ENCODE assay signal across 9 cellular contexts in the genomic region with DNA sequence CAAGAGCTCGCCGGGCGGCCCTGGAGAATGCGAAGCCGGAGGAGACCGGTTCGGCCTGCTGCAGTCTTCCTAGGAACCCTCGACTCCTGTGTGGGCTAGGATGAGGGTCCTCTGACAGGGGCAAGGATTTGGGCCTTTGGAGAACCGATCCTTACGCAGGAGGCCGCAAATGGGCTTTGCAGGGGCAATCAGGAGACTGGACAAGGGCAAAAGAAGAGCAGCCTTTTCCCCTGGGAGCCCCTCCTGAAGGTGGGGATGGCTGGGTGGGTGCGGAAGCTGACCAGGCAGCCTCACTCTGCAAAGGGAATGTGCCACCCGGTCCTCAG.
DNase-seq lines count a peak whose midpoint lies in the region; ATAC-seq, FAIRE-seq and TF ChIP-seq lines count a peak whose summit lies in the region.
"Had no signal": no experiment of that assay in that cellular context is flagged by ENCODE, and none has a peak within 500 bp of the region (broad histone marks: within the 10 kb centered on the region; RNA-seq: fewer than 3 reads in every experiment).

No MANE protein-coding gene starts in this region.

- H3K79me2 ChIP-seq in endothelial cell of umbilical vein (ENCODE audit: control insufficient read depth, insufficient read depth, low read length) (peaks cover 52% of the 10 kb centered on the region), neural cell (replicated peaks; ENCODE audit: insufficient read depth, low read length) (peaks cover 88% of the 10 kb centered on the region)

- peak; percentile 25 for TF ChIP-seq RAD21 in neural cell (conservative IDR thresholded peaks at IDR 0.05)

- TF ChIP-seq CTCF in right atrium auricular region (IDR thresholded peaks at IDR 0.05), result no peak
- no peak for TF ChIP-seq CTCF in endothelial cell of umbilical vein (IDR thresholded peaks at IDR 0.05; ENCODE audit: extremely low read depth in 1 of 2, insufficient read depth in 1 of 2, low read depth in 1 of 2, low read length in 2 of 2)
- TF ChIP-seq CTCF in neural cell (IDR thresholded peaks at IDR 0.05; ENCODE audit: poor library complexity, severe bottlenecking), result no peak

- H3F3A ChIP-seq in neural cell (ENCODE audit: insufficient read depth, low read length, poor library complexity, severe bottlenecking), result no peaks in the 10 kb centered on the region

- no peak for TF ChIP-seq POLR2A in endothelial cell of umbilical vein (IDR thresholded peaks at IDR 0.05; ENCODE audit: low read depth, low read length)

- H4K20me1 ChIP-seq in endothelial cell of umbilical vein (replicated peaks; ENCODE audit: control insufficient read depth, extremely low read depth, insufficient read depth, low read length) (no peaks in the 10 kb centered on the region), neural cell (ENCODE audit: insufficient read depth) (peaks cover 32% of the 10 kb centered on the region)

- H3K4me2 ChIP-seq in endothelial cell of umbilical vein (ENCODE audit: insufficient read depth, low read length), result peak overlapping the region; percentile 70
- peak overlapping the region; percentile 79 for H3K4me2 ChIP-seq in neural cell (ENCODE audit: low read length)

- FAIRE-seq in endothelial cell of umbilical vein (lab: Jason Lieb, UNC), result no peak

- H3K9me1 ChIP-seq in endothelial cell of umbilical vein (replicated peaks; ENCODE audit: control insufficient read depth, extremely low read depth, insufficient read depth, low read length), result no peaks in the 10 kb centered on the region

- DNase-seq in right atrium auricular region (ENCODE audit: low spot score) (no peak), left cardiac atrium (no peak), endothelial cell of umbilical vein (ENCODE audit: low read depth, low spot score) (no peak), aorta (no peak), medulla oblongata (ENCODE audit: extremely low spot score) (no peak)

- H3K4me1 ChIP-seq in right atrium auricular region, result peaks cover 0 to 65% of the 10 kb centered on the region in 2 donors
- H3K4me1 ChIP-seq in endothelial cell of umbilical vein (ENCODE audit: control insufficient read depth, extremely low read depth, insufficient read depth, low read length), result peaks cover 30% of the 10 kb centered on the region
- peaks cover 0 to 4% of the 10 kb centered on the region in 2 donors for H3K4me1 ChIP-seq in aorta (ENCODE audit: control insufficient read depth in 1 of 2, insufficient read depth in 2 of 2, low read length in 2 of 2)

- POLR2A ChIA-PET in endothelial cell of umbilical vein (lab: Charles Lee), result interaction anchor here (1.7 kb wide), 1 partner anchor 14 kb away, joined by 6 read pairs; no protein-coding TSS in a partner anchor

- TF ChIP-seq EP300 in neural cell (conservative IDR thresholded peaks at IDR 0.05; ENCODE audit: poor library complexity, severe bottlenecking), result no peak

- CTCF ChIA-PET in endothelial cell of umbilical vein (lab: Charles Lee), result interaction anchor here (0.7 to 5.2 kb wide), 16 partner anchors 12 to 215 kb away, joined by 3 to 42 read pairs (median 4); no protein-coding TSS in a partner anchor

- dilution Hi-C loops in endothelial cell of umbilical vein (cut with MboI; ENCODE audit: extremely low pct_ligation_motif_present, low sequenced_read_pairs), result no loop called here

- 18 to 19% methylated on average over 13 of the region's 13 CpGs for WGBS in aorta, 2 donors

- H3K27ac ChIP-seq in right atrium auricular region, result peak overlapping the region; percentile 48 to 68
- H3K27ac ChIP-seq in endothelial cell of umbilical vein (ENCODE audit: insufficient read depth, low read depth, low read length), result no peak overlapping the region
- H3K27ac ChIP-seq in neural cell (ENCODE audit: low read length), result peak overlapping the region; percentile 99
- H3K27ac ChIP-seq in aorta (ENCODE audit: low read depth in 1 of 2, low read length in 2 of 2), result no peak overlapping the region
- H3K27ac ChIP-seq: C4-2B had no signal

- intact Hi-C loops in left cardiac atrium (cut with DNase I), result no loop called here
- intact Hi-C loops in endothelial cell of umbilical vein (cut with micrococcal nuclease), result loop anchor here (1.0 kb wide), 1 partner anchor 91 kb away; no protein-coding TSS in a partner anchor
- intact Hi-C loops in aorta (cut with DNase I), result loop anchor here in 1 of 2 donors (5.0 kb wide), 1 partner anchor 47 kb away; no protein-coding TSS in a partner anchor

- H3K9me3 ChIP-seq in right atrium auricular region (no peaks in the 10 kb centered on the region), endothelial cell of umbilical vein (replicated peaks; ENCODE audit: control insufficient read depth, insufficient read depth, low read length) (no peaks in the 10 kb centered on the region), neural cell (ENCODE audit: low read length) (no peaks in the 10 kb centered on the region), aorta (ENCODE audit: control insufficient read depth, low read length) (no peaks in the 10 kb centered on the region)

- no TSS peak for BruUV-seq in endothelial cell of umbilical vein (replicated peaks; lab: Mats Ljungman, UMichigan)

- H3K36me3 ChIP-seq in right atrium auricular region, result no peaks in the 10 kb centered on the region
- H3K36me3 ChIP-seq in endothelial cell of umbilical vein (ENCODE audit: control insufficient read depth in 2 of 2, extremely low read depth in 1 of 2, insufficient read depth in 2 of 2, low read length in 2 of 2), result no peaks in the 10 kb centered on the region
- no peaks in the 10 kb centered on the region for H3K36me3 ChIP-seq in neural cell (ENCODE audit: insufficient read depth, low read length)
- H3K36me3 ChIP-seq in aorta (ENCODE audit: control insufficient read depth in 1 of 2, insufficient read depth in 2 of 2, low read length in 1 of 2), result no peaks in the 10 kb centered on the region

- ATAC-seq in left cardiac atrium (no peak), aorta (ENCODE audit: low FRiP score) (no peak), GM21528 (IDR thresholded peaks at IDR 0.05; ENCODE audit: low FRiP score, unreplicated experiment) (no peak), HG03025 (IDR thresholded peaks at IDR 0.05; ENCODE audit: low FRiP score, unreplicated experiment) (no peak)

- no peak overlapping the region for H2AFZ ChIP-seq in endothelial cell of umbilical vein (ENCODE audit: low read depth, low read length)
- H2AFZ ChIP-seq in neural cell (ENCODE audit: low read depth, low read length), result no peak overlapping the region

- H3K9me2 ChIP-seq in neural cell (ENCODE audit: insufficient read depth, low read length), result no peaks in the 10 kb centered on the region

- H3K4me3 ChIP-seq in right atrium auricular region (peak overlapping the region; percentile 36 to 62), endothelial cell of umbilical vein (replicated peaks in 1 of 3; ENCODE audit: insufficient read depth in 1 of 3, low read depth in 1 of 3, low read length in 3 of 3) (peak overlapping the region; percentile 30 to 57 (median 49)), neural cell (ENCODE audit: low read length) (peak overlapping the region; percentile 100), aorta (ENCODE audit: low read length in 2 of 2) (peak overlapping the region; percentile 11 to 40)

- H3K9ac ChIP-seq in endothelial cell of umbilical vein (replicated peaks; ENCODE audit: extremely low read depth, insufficient read depth, low read length) (peak overlapping the region; percentile 77), neural cell (ENCODE audit: low read length) (peak overlapping the region; percentile 99)

- H3K27me3 ChIP-seq in right atrium auricular region, result no peaks in the 10 kb centered on the region
- no peaks in the 10 kb centered on the region for H3K27me3 ChIP-seq in endothelial cell of umbilical vein (ENCODE audit: control insufficient read depth in 2 of 2, insufficient read depth in 2 of 2, low read length in 2 of 2)
- no peaks in the 10 kb centered on the region for H3K27me3 ChIP-seq in neural cell (ENCODE audit: insufficient read depth, low read depth, low read length)
- H3K27me3 ChIP-seq in aorta (ENCODE audit: control insufficient read depth in 1 of 2, insufficient read depth in 2 of 2, low read length in 1 of 2), result no peaks in the 10 kb centered on the region

TF ChIP-seq in endothelial cell of umbilical vein, 7 proteins besides CTCF, POLR2A, EP300 and RAD21:
- TF ChIP-seq POLR2AphosphoS5 (IDR thresholded peaks at IDR 0.05; ENCODE audit: insufficient read depth, low read depth, low read length) (no peak), EZH2 (IDR thresholded peaks at IDR 0.05; ENCODE audit: borderline replicate concordance, low read depth, low read length, severe bottlenecking) (no peak), FOS (IDR thresholded peaks at IDR 0.05; ENCODE audit: borderline replicate concordance, insufficient read depth, low read length) (no peak), MYC (IDR thresholded peaks at IDR 0.05; ENCODE audit: low read depth, low read length) (no peak)
- TF ChIP-seq, protein P1, sequence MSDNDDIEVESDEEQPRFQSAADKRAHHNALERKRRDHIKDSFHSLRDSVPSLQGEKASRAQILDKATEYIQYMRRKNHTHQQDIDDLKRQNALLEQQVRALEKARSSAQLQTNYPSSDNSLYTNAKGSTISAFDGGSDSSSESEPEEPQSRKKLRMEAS (IDR thresholded peaks at IDR 0.05; ENCODE audit: insufficient read depth, insufficient read length), result no peak

TF ChIP-seq in neural cell, 6 proteins besides CTCF, POLR2A, EP300 and RAD21 (continues in another document):
- TF ChIP-seq, protein P2, sequence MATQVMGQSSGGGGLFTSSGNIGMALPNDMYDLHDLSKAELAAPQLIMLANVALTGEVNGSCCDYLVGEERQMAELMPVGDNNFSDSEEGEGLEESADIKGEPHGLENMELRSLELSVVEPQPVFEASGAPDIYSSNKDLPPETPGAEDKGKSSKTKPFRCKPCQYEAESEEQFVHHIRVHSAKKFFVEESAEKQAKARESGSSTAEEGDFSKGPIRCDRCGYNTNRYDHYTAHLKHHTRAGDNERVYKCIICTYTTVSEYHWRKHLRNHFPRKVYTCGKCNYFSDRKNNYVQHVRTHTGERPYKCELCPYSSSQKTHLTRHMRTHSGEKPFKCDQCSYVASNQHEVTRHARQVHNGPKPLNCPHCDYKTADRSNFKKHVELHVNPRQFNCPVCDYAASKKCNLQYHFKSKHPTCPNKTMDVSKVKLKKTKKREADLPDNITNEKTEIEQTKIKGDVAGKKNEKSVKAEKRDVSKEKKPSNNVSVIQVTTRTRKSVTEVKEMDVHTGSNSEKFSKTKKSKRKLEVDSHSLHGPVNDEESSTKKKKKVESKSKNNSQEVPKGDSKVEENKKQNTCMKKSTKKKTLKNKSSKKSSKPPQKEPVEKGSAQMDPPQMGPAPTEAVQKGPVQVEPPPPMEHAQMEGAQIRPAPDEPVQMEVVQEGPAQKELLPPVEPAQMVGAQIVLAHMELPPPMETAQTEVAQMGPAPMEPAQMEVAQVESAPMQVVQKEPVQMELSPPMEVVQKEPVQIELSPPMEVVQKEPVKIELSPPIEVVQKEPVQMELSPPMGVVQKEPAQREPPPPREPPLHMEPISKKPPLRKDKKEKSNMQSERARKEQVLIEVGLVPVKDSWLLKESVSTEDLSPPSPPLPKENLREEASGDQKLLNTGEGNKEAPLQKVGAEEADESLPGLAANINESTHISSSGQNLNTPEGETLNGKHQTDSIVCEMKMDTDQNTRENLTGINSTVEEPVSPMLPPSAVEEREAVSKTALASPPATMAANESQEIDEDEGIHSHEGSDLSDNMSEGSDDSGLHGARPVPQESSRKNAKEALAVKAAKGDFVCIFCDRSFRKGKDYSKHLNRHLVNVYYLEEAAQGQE (IDR thresholded peaks at IDR 0.05; ENCODE audit: borderline replicate concordance), result peak; percentile 39
- no peak for TF ChIP-seq MXI1 (conservative IDR thresholded peaks at IDR 0.05; ENCODE audit: poor library complexity, severe bottlenecking)

Comparison
In these comparisons a context has a peak if more than half of its experiments do, and no peak if none do; other contexts are left out.
1. H3K27ac ChIP-seq: peak in right atrium auricular region (2 of 2) and neural cell (single experiment); none in endothelial cell of umbilical vein (single experiment) and aorta (0 of 2).
2. H3K4me3 ChIP-seq: peak in every context shown above with its lines; median percentile 100 in neural cell; 49 in right atrium auricular region; 49 in endothelial cell of umbilical vein; 26 in aorta.